ENCODE assay signal across 10 cellular contexts in the genomic region with DNA sequence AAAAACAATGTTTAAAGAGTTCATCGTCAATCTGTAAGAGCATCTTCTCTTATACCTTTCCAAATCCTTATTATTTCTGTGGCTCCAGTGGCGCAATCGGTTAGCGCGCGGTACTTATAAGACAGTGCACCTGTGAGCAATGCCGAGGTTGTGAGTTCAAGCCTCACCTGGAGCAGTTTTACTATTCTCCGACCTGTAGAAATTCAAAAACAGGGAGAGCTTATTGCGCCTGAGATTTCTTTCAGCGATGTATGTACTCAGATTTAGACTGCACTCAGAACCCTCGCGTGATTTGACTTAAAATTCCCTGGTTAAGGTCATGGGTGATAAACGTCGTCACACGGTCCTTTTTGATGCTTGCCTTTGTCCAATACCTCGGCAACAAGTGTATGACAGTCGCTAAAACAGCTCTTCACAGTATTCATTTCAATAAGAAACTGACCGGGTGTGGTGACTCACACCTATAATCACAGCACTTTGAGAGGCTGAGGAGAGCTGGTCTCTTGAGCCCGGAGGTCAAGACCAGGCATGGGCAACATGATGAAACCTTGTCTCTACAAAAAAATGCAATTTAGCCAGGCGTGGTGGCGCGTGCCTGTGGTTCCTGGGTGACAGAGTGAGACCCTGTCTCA. TPM values are rescaled to one million over a fixed set of nuclear protein-coding genes. Genes with fewer than 3 reads are reported as not detected.
DNase-seq lines count a peak whose midpoint lies in the region; ATAC-seq and TF ChIP-seq lines count a peak whose summit lies in the region.
"Had no signal": no experiment of that assay in that cellular context is flagged by ENCODE, and none has a peak within 500 bp of the region (broad histone marks: within the 10 kb centered on the region; RNA-seq: fewer than 3 reads in every experiment).

No MANE protein-coding gene starts in this region.

- no peaks in the 10 kb centered on the region for H3K36me3 ChIP-seq in fibroblast of lung (ENCODE audit: control insufficient read depth, insufficient read depth, low read length)

- TF ChIP-seq POLR2A in erythroblast (IDR thresholded peaks at IDR 0.05; ENCODE audit: low read length), result no peak

- peak overlapping the region; percentile 53 for H3K4me3 Mint-ChIP-seq in T-helper 17 cell

- peak; percentile 69 for ATAC-seq in T-helper 17 cell
- no peak for ATAC-seq in HG02678 (IDR thresholded peaks at IDR 0.05; ENCODE audit: unreplicated experiment)

- H3K27ac Mint-ChIP-seq in T-helper 17 cell, result peak overlapping the region; percentile 79

- no peak overlapping the region for H2AFZ ChIP-seq in fibroblast of lung (ENCODE audit: low read length)

- TF ChIP-seq CTCF in fibroblast of lung (conservative IDR thresholded peaks at IDR 0.05 in 1 of 2, IDR thresholded peaks at IDR 0.05 in 1 of 2; ENCODE audit: low read depth in 1 of 2, low read length in 2 of 2), result no peak

- no peak overlapping the region for H3K27ac ChIP-seq in fibroblast of lung (ENCODE audit: insufficient read depth, low read length)

- peak overlapping the region in 1 of 4 experiments; percentile 65 for H3K4me3 ChIP-seq in fibroblast of lung (replicated peaks in 1 of 4; ENCODE audit: control extremely low read depth in 1 of 4, insufficient read depth in 1 of 4, low read depth in 3 of 4, low read length in 4 of 4)

- H3K79me2 ChIP-seq in fibroblast of lung (ENCODE audit: control insufficient read depth, insufficient read depth, low read length), result no peaks in the 10 kb centered on the region

- peaks cover 2% of the 10 kb centered on the region for H3K36me3 Mint-ChIP-seq in T-helper 17 cell (ENCODE audit: low read depth)

- no peaks in the 10 kb centered on the region for H3K27me3 ChIP-seq in fibroblast of lung (ENCODE audit: control insufficient read depth, insufficient read depth, low read length)

- H4K20me1 ChIP-seq in fibroblast of lung (ENCODE audit: control insufficient read depth, extremely low read depth, insufficient read depth, low read length), result no peaks in the 10 kb centered on the region

- H3K4me1 ChIP-seq in fibroblast of lung (ENCODE audit: control insufficient read depth, extremely low read depth, insufficient read depth, low read length), result no peaks in the 10 kb centered on the region

- H3K9me3 ChIP-seq in T-helper 17 cell (ENCODE audit: control insufficient read depth, low read length, poor library complexity, severe bottlenecking) (no peaks in the 10 kb centered on the region), fibroblast of lung (ENCODE audit: control insufficient read depth, insufficient read depth, low read depth, low read length) (no peaks in the 10 kb centered on the region)

- H3K4me1 Mint-ChIP-seq in T-helper 17 cell, result peaks cover 10% of the 10 kb centered on the region

- H3K9ac ChIP-seq in fibroblast of lung (ENCODE audit: insufficient read depth, low read length), result no peak overlapping the region

- DNase-seq in activated CD8-positive, alpha-beta memory T cell treated with anti-CD3 and anti-CD28 coated beads, Interleukin-2, amount 50 U/mL, for 48 hours, result peak; percentile 63
- DNase-seq in activated CD8-positive, alpha-beta memory T cell treated with anti-CD3 and anti-CD28 coated beads, Interleukin-2, amount 50 U/mL, for 4 hours, result no peak
- DNase-seq in T-helper 17 cell (no peak), fibroblast of lung (ENCODE audit: low read depth in 2 of 2) (peak; percentile 15 to 31), erythroblast (lab: John Stamatoyannopoulos, UW) (no peak), MV-4-11 (lab: John Stamatoyannopoulos, UW) (no peak)
- peak; percentile 18 for DNase-seq in stimulated activated CD4-positive, alpha-beta T cell treated with anti-CD3 and anti-CD28 coated beads, Interleukin-4, amount 100 ng/mL, for 24 hours
- DNase-seq: MM.1S had no signal

- H3K27me3 Mint-ChIP-seq in T-helper 17 cell, result peaks cover 49% of the 10 kb centered on the region

- peak overlapping the region; percentile 21 for H3K4me2 ChIP-seq in fibroblast of lung (ENCODE audit: extremely low read depth, insufficient read depth, low read length)

RNA-seq across cellular contexts. Expression of gene GPX5, which starts 11.9 kb away (rescaled TPM):
- total RNA-seq in T-helper 17 cell (not detected), fibroblast of lung (not detected in 2 replicates)
- not detected in 2 replicates for polyA plus RNA-seq in fibroblast of lung
- polyA plus RNA-seq in fibroblast of lung (2012), result not detected in 2 replicates
- not detected in 2 replicates for polyA minus RNA-seq in fibroblast of lung (ENCODE audit: low replicate concordance)
- polyA plus RNA-seq: BJ had no signal

RNA-seq across cellular contexts. Expression of gene GPX6, which starts 22.0 kb away (rescaled TPM):
- total RNA-seq in T-helper 17 cell (not detected), fibroblast of lung (not detected in 2 replicates)
- not detected in 2 replicates for polyA plus RNA-seq in fibroblast of lung
- polyA plus RNA-seq in fibroblast of lung (2012), result not detected in 2 replicates
- polyA minus RNA-seq in fibroblast of lung (ENCODE audit: low replicate concordance), result not detected in 2 replicates
- polyA plus RNA-seq: BJ had no signal

Comparison
In these comparisons a context has a peak if more than half of its experiments do, and no peak if none do; other contexts are left out.
1. DNase-seq: peak in activated CD8-positive, alpha-beta memory T cell treated with anti-CD3 and anti-CD28 coated beads, Interleukin-2, amount 50 U/mL, for 48 hours (single experiment), fibroblast of lung (2 of 2) and stimulated activated CD4-positive, alpha-beta T cell treated with anti-CD3 and anti-CD28 coated beads, Interleukin-4, amount 100 ng/mL, for 24 hours (single experiment); none in activated CD8-positive, alpha-beta memory T cell treated with anti-CD3 and anti-CD28 coated beads, Interleukin-2, amount 50 U/mL, for 4 hours (single experiment), T-helper 17 cell (0 of 3), erythroblast (0 of 2) and MV-4-11 (single experiment).